8 cellular contexts compared by ENCODE assay signal in genomic region chr11:67022341-67022933, GRCh38. TPM values are rescaled to one million over a fixed set of nuclear protein-coding genes. Genes with fewer than 3 reads are reported as not detected.
DNase-seq lines count a peak whose midpoint lies in the region; ATAC-seq lines count a peak whose summit lies in the region.

No MANE protein-coding gene starts in this region.

- DNase-seq in NCI-H748 (lab: John Stamatoyannopoulos, UW; ENCODE audit: unreplicated experiment) (peak; percentile 64), NCI-H748 treated with DMSO at 0.1 percent for 48 hours (lab: John Stamatoyannopoulos, UW) (no peak), GF-D8 (lab: John Stamatoyannopoulos, UW) (no peak), GM19240 (ENCODE audit: insufficient read length, low spot score) (no peak)
- DNase-seq in activated T-helper 2 cell treated with anti-CD3 and anti-CD28 coated beads, Interferon-gamma antibody, Interleukin-2, Interleukin-4, amounts not matched to agents 10 μg/mL and 5 μg/mL and 100 μg/mL, durations not matched to agents 14 hours and 24 hours and 36 hours (ENCODE audit: low spot score), result no peak
- no peak for DNase-seq in stimulated activated effector memory CD8-positive, alpha-beta T cell treated with anti-CD3 and anti-CD28 coated beads, Interleukin-12 subunit alpha, Interleukin-12 subunit beta, amount 100 ng/mL, for 72 hours (ENCODE audit: low spot score in 2 of 2)
- no peak for DNase-seq in central memory CD4-positive, alpha-beta T cell

- H3K4me1 ChIP-seq in iPS-15b (ENCODE audit: control insufficient read depth, insufficient read depth, low read length), result peaks cover 5% of the 10 kb centered on the region

- ATAC-seq in stimulated activated effector memory CD8-positive, alpha-beta T cell treated with anti-CD3 and anti-CD28 coated beads, Interleukin-12 subunit alpha, Interleukin-12 subunit beta, amount 100 ng/mL, for 72 hours, result no peak

- H3K9me3 ChIP-seq in iPS-15b (ENCODE audit: control insufficient read depth, insufficient read depth, low read length), result no peaks in the 10 kb centered on the region

- no peak overlapping the region for H3K9ac ChIP-seq in iPS-15b (ENCODE audit: low read depth, low read length)

- H3K27me3 ChIP-seq in iPS-15b (ENCODE audit: control insufficient read depth, insufficient read depth, low read length), result peaks cover 32% of the 10 kb centered on the region

- no peaks in the 10 kb centered on the region for H3K9me3 Mint-ChIP-seq in activated T-helper 2 cell treated with anti-CD3 and anti-CD28 coated beads, Interferon-gamma antibody, Interleukin-2, Interleukin-4, amounts not matched to agents 10 μg/mL and 5 μg/mL and 100 μg/mL, durations not matched to agents 14 hours and 24 hours and 36 hours
- H3K9me3 Mint-ChIP-seq in stimulated activated effector memory CD8-positive, alpha-beta T cell treated with anti-CD3 and anti-CD28 coated beads, Interleukin-12 subunit alpha, Interleukin-12 subunit beta, amount 100 ng/mL, for 72 hours, result no peaks in the 10 kb centered on the region

- intact Hi-C loops in activated T-helper 2 cell treated with anti-CD3 and anti-CD28 coated beads, Interferon-gamma antibody, Interleukin-2, Interleukin-4, amounts not matched to agents 10 μg/mL and 5 μg/mL and 100 μg/mL, durations not matched to agents 14 hours and 24 hours and 36 hours (cut with micrococcal nuclease), result no loop called here

- H3K27me3 Mint-ChIP-seq in activated T-helper 2 cell treated with anti-CD3 and anti-CD28 coated beads, Interferon-gamma antibody, Interleukin-2, Interleukin-4, amounts not matched to agents 10 μg/mL and 5 μg/mL and 100 μg/mL, durations not matched to agents 14 hours and 24 hours and 36 hours (ENCODE audit: low read depth), result peaks cover 56% of the 10 kb centered on the region

- H3K4me3 Mint-ChIP-seq in activated T-helper 2 cell treated with anti-CD3 and anti-CD28 coated beads, Interferon-gamma antibody, Interleukin-2, Interleukin-4, amounts not matched to agents 10 μg/mL and 5 μg/mL and 100 μg/mL, durations not matched to agents 14 hours and 24 hours and 36 hours (ENCODE audit: low read depth), result peak overlapping the region; percentile 13
- peak overlapping the region; percentile 71 for H3K4me3 Mint-ChIP-seq in stimulated activated effector memory CD8-positive, alpha-beta T cell treated with anti-CD3 and anti-CD28 coated beads, Interleukin-12 subunit alpha, Interleukin-12 subunit beta, amount 100 ng/mL, for 72 hours

- H3K4me3 ChIP-seq in iPS-15b (ENCODE audit: low read depth, low read length), result peak overlapping the region; percentile 48

- peaks cover 2% of the 10 kb centered on the region for H3K36me3 ChIP-seq in iPS-15b (ENCODE audit: control insufficient read depth, insufficient read depth, low read length)

- H3K4me1 Mint-ChIP-seq in activated T-helper 2 cell treated with anti-CD3 and anti-CD28 coated beads, Interferon-gamma antibody, Interleukin-2, Interleukin-4, amounts not matched to agents 10 μg/mL and 5 μg/mL and 100 μg/mL, durations not matched to agents 14 hours and 24 hours and 36 hours (ENCODE audit: low read depth), result peaks cover 15% of the 10 kb centered on the region
- peaks cover 43% of the 10 kb centered on the region for H3K4me1 Mint-ChIP-seq in stimulated activated effector memory CD8-positive, alpha-beta T cell treated with anti-CD3 and anti-CD28 coated beads, Interleukin-12 subunit alpha, Interleukin-12 subunit beta, amount 100 ng/mL, for 72 hours

- H3K36me3 Mint-ChIP-seq in activated T-helper 2 cell treated with anti-CD3 and anti-CD28 coated beads, Interferon-gamma antibody, Interleukin-2, Interleukin-4, amounts not matched to agents 10 μg/mL and 5 μg/mL and 100 μg/mL, durations not matched to agents 14 hours and 24 hours and 36 hours (ENCODE audit: low read depth), result no peaks in the 10 kb centered on the region
- no peaks in the 10 kb centered on the region for H3K36me3 Mint-ChIP-seq in stimulated activated effector memory CD8-positive, alpha-beta T cell treated with anti-CD3 and anti-CD28 coated beads, Interleukin-12 subunit alpha, Interleukin-12 subunit beta, amount 100 ng/mL, for 72 hours

- H3K27ac Mint-ChIP-seq in activated T-helper 2 cell treated with anti-CD3 and anti-CD28 coated beads, Interferon-gamma antibody, Interleukin-2, Interleukin-4, amounts not matched to agents 10 μg/mL and 5 μg/mL and 100 μg/mL, durations not matched to agents 14 hours and 24 hours and 36 hours, result no peak overlapping the region
- no peak overlapping the region for H3K27ac Mint-ChIP-seq in stimulated activated effector memory CD8-positive, alpha-beta T cell treated with anti-CD3 and anti-CD28 coated beads, Interleukin-12 subunit alpha, Interleukin-12 subunit beta, amount 100 ng/mL, for 72 hours

RNA-seq across cellular contexts. Expression of gene SYT12, which starts 0.5 kb away (rescaled TPM):
- not detected in 2 replicates for total RNA-seq in activated T-helper 2 cell treated with anti-CD3 and anti-CD28 coated beads, Interferon-gamma antibody, Interleukin-2, Interleukin-4, amounts not matched to agents 10 μg/mL and 5 μg/mL and 100 μg/mL, durations not matched to agents 14 hours and 24 hours and 36 hours

RNA-seq across cellular contexts. Expression of gene RHOD, which starts 34.2 kb away (rescaled TPM):
- total RNA-seq in activated T-helper 2 cell treated with anti-CD3 and anti-CD28 coated beads, Interferon-gamma antibody, Interleukin-2, Interleukin-4, amounts not matched to agents 10 μg/mL and 5 μg/mL and 100 μg/mL, durations not matched to agents 14 hours and 24 hours and 36 hours, result 0.30 and 0.39 TPM in 2 replicates

RNA-seq across cellular contexts. Expression of gene C11orf86, which starts 47.3 kb away (rescaled TPM):
- not detected in 2 replicates for total RNA-seq in activated T-helper 2 cell treated with anti-CD3 and anti-CD28 coated beads, Interferon-gamma antibody, Interleukin-2, Interleukin-4, amounts not matched to agents 10 μg/mL and 5 μg/mL and 100 μg/mL, durations not matched to agents 14 hours and 24 hours and 36 hours
